Comparison of ENCODE assay signal across 31 cellular contexts in the genomic region with DNA sequence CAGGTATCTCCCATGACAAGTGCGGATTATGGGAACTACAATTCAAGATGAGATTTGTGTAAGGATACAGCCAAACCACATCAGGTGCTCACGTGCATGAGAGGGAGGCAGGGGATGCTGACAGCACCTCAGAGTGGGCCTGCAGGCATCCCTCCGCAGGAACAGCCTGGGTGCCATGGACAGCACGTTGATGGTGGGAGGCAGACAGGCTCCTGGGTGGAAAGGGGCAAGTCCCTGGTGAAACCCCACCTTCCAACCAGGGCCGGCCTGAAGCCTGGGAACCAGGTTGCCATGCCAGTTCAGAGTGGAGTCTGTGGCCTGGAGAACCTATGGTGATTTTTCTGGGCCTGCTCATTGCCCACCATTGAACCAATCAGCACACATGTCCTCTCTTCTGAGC.
"Had no signal": no experiment of that assay in that cellular context is flagged by ENCODE, and none has a peak within 500 bp of the region (broad histone marks: within the 10 kb centered on the region; RNA-seq: fewer than 3 reads in every experiment).

No MANE protein-coding gene starts in this region.

- H3K4me3 ChIP-seq: adrenal gland, body of pancreas, breast epithelium had no signal

- H3K36me3 ChIP-seq: adrenal gland, brain microvascular endothelial cell, breast epithelium had no signal

- H3K27ac ChIP-seq: adrenal gland, body of pancreas, brain microvascular endothelial cell, breast epithelium, VCaP had no signal

- H3K27me3 ChIP-seq: adrenal gland, body of pancreas, brain microvascular endothelial cell, breast epithelium had no signal

- ATAC-seq: activated CD8-positive, alpha-beta T cell treated with anti-CD3 and anti-CD28 coated beads for 36 hours; activated naive CD4-positive, alpha-beta T cell treated with anti-CD3 and anti-CD28 coated beads, Interleukin-2, amount 50 U/mL, for 72 hours; activated T-cell treated with anti-CD3 and anti-CD28 coated beads, Interleukin-2, amount 50 U/mL, for 4 hours; activated T-cell treated with anti-CD3 and anti-CD28 coated beads, Interleukin-2, amount 50 U/mL, for 72 hours; activated T-helper 17 cell treated with anti-CD3 and anti-CD28 coated beads, Interleukin-2, amount 50 U/mL, for 72 hours; body of pancreas had no signal

- H3K4me1 ChIP-seq: adrenal gland, body of pancreas, breast epithelium had no signal

- DNase-seq: activated B cell treated with CpG ODN at 0.5 μM for 24 hours; activated CD4-positive, alpha-beta memory T cell treated with anti-CD3 and anti-CD28 coated beads for 36 hours; activated CD4-positive, alpha-beta T cell treated with anti-CD3 and anti-CD28 coated beads for 4 hours; activated CD4-positive, alpha-beta T cell treated with anti-CD3 and anti-CD28 coated beads, Interleukin-2, amount 10 ng/mL, durations not matched to agents 24 days and 14 days; activated CD4-positive, alpha-beta T cell treated with anti-CD3 and anti-CD28 coated beads, Interleukin-2, amount 50 U/mL, for 1 hour; activated CD4-positive, alpha-beta T cell treated with anti-CD3 and anti-CD28 coated beads, Interleukin-2, amount 50 U/mL, for 4 hours; activated CD4-positive, CD25-positive, alpha-beta regulatory T cell treated with anti-CD3 and anti-CD28 coated beads, Interleukin-2, amount 50 U/mL, for 72 hours; activated CD8-positive, alpha-beta memory T cell treated with anti-CD3 and anti-CD28 coated beads, Interleukin-2, amount 50 U/mL, for 4 hours; activated CD8-positive, alpha-beta T cell treated with anti-CD3 and anti-CD28 coated beads for 36 hours; activated effector memory CD4-positive, alpha-beta T cell treated with anti-CD3 and anti-CD28 coated beads, Interleukin-2, amount 50 U/mL, for 16 hours; activated gamma-delta T cell treated with Interleukin-2 at 50 U/mL for 16 hours; activated naive CD4-positive, alpha-beta T cell; activated naive CD4-positive, alpha-beta T cell treated with anti-CD3 and anti-CD28 coated beads for 36 hours; activated naive CD4-positive, alpha-beta T cell treated with anti-CD3 and anti-CD28 coated beads, Interleukin-2, amount 50 U/mL, for 16 hours; activated naive CD8-positive, alpha-beta T cell treated with anti-CD3 and anti-CD28 coated beads for 36 hours; activated T-cell treated with anti-CD3 and anti-CD28 coated beads for 4 hours; activated T-cell treated with anti-CD3 and anti-CD28 coated beads, Interleukin-2, amount 50 U/mL, for 1 hour; activated T-cell treated with anti-CD3 and anti-CD28 coated beads, Interleukin-2, amount 50 U/mL, for 4 hours; activated T-cell treated with anti-CD3 and anti-CD28 coated beads, Interleukin-2, amount 50 U/mL, for 72 hours; adrenal gland; amniotic stem cell; brain microvascular endothelial cell; central memory CD4-positive, alpha-beta T cell; T-helper 1 cell; T-helper 2 cell; T-helper 9 cell had no signal

- H3K9me3 ChIP-seq: adrenal gland, body of pancreas had no signal
